ENCODE assay signal across 22 cellular contexts in genomic region chr17:65600518-65600917, GRCh38. TPM values are rescaled to one million over a fixed set of nuclear protein-coding genes. Genes with fewer than 3 reads are reported as not detected.
A peak's percentile ranks its signal among the peaks of the same experiment; 100 is the strongest.
DNase-seq lines count a peak whose midpoint lies in the region; ATAC-seq and TF ChIP-seq lines count a peak whose summit lies in the region.
"Had no signal": no experiment of that assay in that cellular context is flagged by ENCODE, and none has a peak within 500 bp of the region (broad histone marks: within the 10 kb centered on the region; RNA-seq: fewer than 3 reads in every experiment).

No MANE protein-coding gene starts in this region.

- no peaks in the 10 kb centered on the region for H3K9me3 ChIP-seq in endodermal cell (ENCODE audit: control insufficient read depth, low read length)
- H3K9me3 ChIP-seq: BE2C, BLaER1 had no signal

- H3K36me3 ChIP-seq in endodermal cell (ENCODE audit: control insufficient read depth, insufficient read depth, low read length): no peaks in the 10 kb centered on the region
- H3K36me3 ChIP-seq: BE2C, BLaER1 had no signal

- 87% methylated on average over 1 of the region's 1 CpG; no CpG with 5 or more reads in 1 of the 2 experiments for WGBS in endodermal cell (ENCODE audit: insufficient coverage in 1 of 2, insufficient read length in 1 of 2), 2 experiments

- H3K9me3 Mint-ChIP-seq in endodermal cell: no peaks in the 10 kb centered on the region
- peaks cover 2% of the 10 kb centered on the region for H3K9me3 Mint-ChIP-seq in neural crest cell
- H3K9me3 Mint-ChIP-seq: CD4-positive, CD25-positive, alpha-beta regulatory T cell; CD8-positive, alpha-beta memory T cell had no signal

- H3K4me3 ChIP-seq in endodermal cell (ENCODE audit: low read length): no peak overlapping the region
- H3K4me3 ChIP-seq: BLaER1, GM12878 had no signal

- H3K36me3 Mint-ChIP-seq in endodermal cell (ENCODE audit: low read depth): no peaks in the 10 kb centered on the region
- H3K36me3 Mint-ChIP-seq in neural crest cell (ENCODE audit: low read depth): no peaks in the 10 kb centered on the region
- H3K36me3 Mint-ChIP-seq: CD14-positive monocyte; CD4-positive, alpha-beta memory T cell; CD4-positive, CD25-positive, alpha-beta regulatory T cell; CD8-positive, alpha-beta memory T cell had no signal

- no peak for ATAC-seq in HG03045 (IDR thresholded peaks at IDR 0.05; ENCODE audit: unreplicated experiment)
- ATAC-seq: GM12878 had no signal

- DNase-seq in endodermal cell: no peak
- no peak for DNase-seq in neural crest cell (ENCODE audit: low read depth, low spot score)
- DNase-seq in effector CD8-positive, alpha-beta T cell (lab: John Stamatoyannopoulos, UW): no peak
- DNase-seq in occipital lobe (lab: John Stamatoyannopoulos, UW): no peak
- DNase-seq: 8988T; ACHN; BE2C; CD4-positive, alpha-beta memory T cell; CD4-positive, CD25-positive, alpha-beta regulatory T cell; CD8-positive, alpha-beta memory T cell; COR-L47; DMS 273 treated with DMSO at 0.1 percent for 48 hours; DMS153; DMS53; DMS79; DND-41; EL; GDM1 had no signal

- H3K27me3 Mint-ChIP-seq in endodermal cell (ENCODE audit: insufficient read depth) (no peaks in the 10 kb centered on the region), neural crest cell (ENCODE audit: low read depth) (no peaks in the 10 kb centered on the region)

- peak overlapping the region; percentile 16 for H3K27ac ChIP-seq in endodermal cell (ENCODE audit: low read depth, low read length)
- H3K27ac ChIP-seq: BLaER1 had no signal

- no peak overlapping the region for H3K4me3 Mint-ChIP-seq in endodermal cell
- peak overlapping the region; percentile 8 for H3K4me3 Mint-ChIP-seq in neural crest cell
- H3K4me3 Mint-ChIP-seq: CD14-positive monocyte; CD4-positive, alpha-beta memory T cell; CD4-positive, CD25-positive, alpha-beta regulatory T cell; CD8-positive, alpha-beta memory T cell had no signal

- H3K27me3 ChIP-seq in endodermal cell (ENCODE audit: control insufficient read depth, insufficient read depth, low read length, poor library complexity, severe bottlenecking): no peaks in the 10 kb centered on the region
- H3K27me3 ChIP-seq: BE2C, BLaER1 had no signal

- H3K4me1 ChIP-seq in endodermal cell (ENCODE audit: control insufficient read depth, insufficient read depth, low read length): peaks cover 3% of the 10 kb centered on the region
- H3K4me1 ChIP-seq: BE2C had no signal

- peaks cover 23% of the 10 kb centered on the region for H3K4me1 Mint-ChIP-seq in endodermal cell
- peaks cover 18% of the 10 kb centered on the region for H3K4me1 Mint-ChIP-seq in neural crest cell
- H3K4me1 Mint-ChIP-seq: CD14-positive monocyte had no signal

- no peak overlapping the region for H3K9ac ChIP-seq in endodermal cell (ENCODE audit: extremely low read depth, low read length, poor library complexity, severe bottlenecking)
- H3K9ac ChIP-seq: BLaER1 had no signal

- TF ChIP-seq CTCF in endodermal cell (conservative IDR thresholded peaks at IDR 0.05): no peak
- TF ChIP-seq CTCF in neural crest cell (conservative IDR thresholded peaks at IDR 0.05): no peak

- H3K27ac Mint-ChIP-seq in endodermal cell: no peak overlapping the region
- H3K27ac Mint-ChIP-seq in neural crest cell (ENCODE audit: unreplicated experiment): no peak overlapping the region
- H3K27ac Mint-ChIP-seq: CD14-positive monocyte; CD4-positive, alpha-beta memory T cell; CD4-positive, CD25-positive, alpha-beta regulatory T cell had no signal

RNA-seq across cellular contexts. Expression of gene AXIN2, which starts 39.1 kb away (rescaled TPM):
- total RNA-seq in endodermal cell: 10 to 100 TPM; 40.1 to 53.2 TPM
- polyA plus RNA-seq in endodermal cell (2013, experiment 1 of 2): 74.8 TPM
- polyA plus RNA-seq in endodermal cell (2013, experiment 2 of 2): 73.2 TPM
- total RNA-seq in neural crest cell: 66.5 and 68.5 TPM in 2 replicates
- total RNA-seq in occipital lobe: 33.1 TPM
